In the genomic region with DNA sequence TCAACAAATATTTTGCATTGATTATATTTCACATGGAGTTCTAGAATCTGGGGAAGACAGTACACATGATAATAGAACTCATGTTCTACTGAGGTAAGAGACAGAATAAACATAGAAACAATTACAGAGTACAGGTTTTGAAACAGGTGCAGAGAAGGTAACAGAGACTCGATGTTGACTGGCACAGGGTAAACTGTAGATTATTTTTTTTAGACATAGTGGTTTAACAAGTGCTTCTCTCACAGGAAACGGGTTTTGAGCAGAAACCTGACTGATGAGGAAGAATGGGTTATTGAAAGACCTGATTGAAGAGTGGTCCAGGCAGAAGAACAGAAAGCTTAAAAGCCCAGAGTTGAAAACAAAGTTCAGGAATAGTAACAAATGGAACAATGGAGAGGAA, we compare ENCODE assay signal across 34 cellular contexts.
"Had no signal": no experiment of that assay in that cellular context is flagged by ENCODE, and none has a peak within 500 bp of the region (broad histone marks: within the 10 kb centered on the region; RNA-seq: fewer than 3 reads in every experiment).

No MANE protein-coding gene starts in this region.

- H3K36me3 Mint-ChIP-seq: activated CD4-positive, alpha-beta memory T cell treated with anti-CD3 and anti-CD28 coated beads for 36 hours; activated CD8-positive, alpha-beta memory T cell treated with anti-CD3 and anti-CD28 coated beads, Interleukin-2, amount 10 ng/mL, durations not matched to agents 7 days and 5 days; activated naive CD4-positive, alpha-beta T cell treated with anti-CD3 and anti-CD28 coated beads, Interleukin-2, amount 50 U/mL, for 24 hours; activated naive CD8-positive, alpha-beta T cell treated with anti-CD3 and anti-CD28 coated beads for 36 hours had no signal

- H3K27ac ChIP-seq: adrenal gland, body of pancreas, esophagus muscularis mucosa, foreskin keratinocyte, gastrocnemius medialis, heart left ventricle had no signal

- ATAC-seq: activated CD4-positive, alpha-beta T cell treated with anti-CD3 and anti-CD28 coated beads for 36 hours; activated CD8-positive, alpha-beta memory T cell treated with anti-CD3 and anti-CD28 coated beads, Interleukin-2, amount 10 ng/mL, durations not matched to agents 7 days and 5 days; activated CD8-positive, alpha-beta T cell treated with anti-CD3 and anti-CD28 coated beads, Interleukin-2, amount 10 ng/mL, durations not matched to agents 7 days and 5 days; activated naive CD8-positive, alpha-beta T cell treated with anti-CD3 and anti-CD28 coated beads, Interleukin-2, amount 50 U/mL, for 24 hours; body of pancreas; effector memory CD8-positive, alpha-beta T cell; foreskin keratinocyte; gastrocnemius medialis; heart left ventricle had no signal

- H3K27me3 Mint-ChIP-seq: activated CD4-positive, alpha-beta memory T cell treated with anti-CD3 and anti-CD28 coated beads for 36 hours; activated CD4-positive, alpha-beta T cell treated with anti-CD3 and anti-CD28 coated beads for 36 hours; activated CD4-positive, alpha-beta T cell treated with anti-CD3 and anti-CD28 coated beads, Interleukin-2, amount 10 ng/mL, durations not matched to agents 24 days and 14 days; activated CD8-positive, alpha-beta memory T cell treated with anti-CD3 and anti-CD28 coated beads, Interleukin-2, amount 10 ng/mL, durations not matched to agents 7 days and 5 days; activated naive CD4-positive, alpha-beta T cell treated with anti-CD3 and anti-CD28 coated beads, Interleukin-2, amount 50 U/mL, for 24 hours; activated naive CD8-positive, alpha-beta T cell treated with anti-CD3 and anti-CD28 coated beads for 36 hours; activated naive CD8-positive, alpha-beta T cell treated with anti-CD3 and anti-CD28 coated beads, Interleukin-2, amount 50 U/mL, for 24 hours; effector memory CD8-positive, alpha-beta T cell had no signal

- H3K4me3 Mint-ChIP-seq: activated CD4-positive, alpha-beta memory T cell treated with anti-CD3 and anti-CD28 coated beads for 36 hours; activated CD4-positive, alpha-beta T cell treated with anti-CD3 and anti-CD28 coated beads for 36 hours; activated CD4-positive, alpha-beta T cell treated with anti-CD3 and anti-CD28 coated beads, Interleukin-2, amount 10 ng/mL, durations not matched to agents 24 days and 14 days; activated CD8-positive, alpha-beta memory T cell treated with anti-CD3 and anti-CD28 coated beads, Interleukin-2, amount 10 ng/mL, durations not matched to agents 7 days and 5 days; activated CD8-positive, alpha-beta T cell treated with anti-CD3 and anti-CD28 coated beads, Interleukin-2, amount 10 ng/mL, durations not matched to agents 7 days and 5 days; activated naive CD4-positive, alpha-beta T cell treated with anti-CD3 and anti-CD28 coated beads for 36 hours; activated naive CD4-positive, alpha-beta T cell treated with anti-CD3 and anti-CD28 coated beads, Interleukin-2, amount 50 U/mL, for 24 hours; activated naive CD8-positive, alpha-beta T cell treated with anti-CD3 and anti-CD28 coated beads for 36 hours; activated naive CD8-positive, alpha-beta T cell treated with anti-CD3 and anti-CD28 coated beads, Interleukin-2, amount 50 U/mL, for 24 hours; activated T-helper 1 cell treated with anti-CD3 and anti-CD28 coated beads, Interleukin-12 subunit alpha, Interleukin-12 subunit beta, Interleukin-2, Interleukin-4 antibody, amounts not matched to agents 30 ng/mL and 10 ng/mL and 1 ng/mL, durations not matched to agents 14 hours and 24 hours and 36 hours; effector memory CD8-positive, alpha-beta T cell; T-helper 2 cell treated with Interferon-gamma antibody and Interleukin-4, amounts not matched to agents 5 μg/mL and 100 μg/mL, for 36 hours had no signal

- H3K27ac Mint-ChIP-seq: activated CD4-positive, alpha-beta memory T cell treated with anti-CD3 and anti-CD28 coated beads for 36 hours; activated CD4-positive, alpha-beta T cell treated with anti-CD3 and anti-CD28 coated beads for 36 hours; activated CD4-positive, alpha-beta T cell treated with anti-CD3 and anti-CD28 coated beads, Interleukin-2, amount 10 ng/mL, durations not matched to agents 24 days and 14 days; activated CD8-positive, alpha-beta memory T cell treated with anti-CD3 and anti-CD28 coated beads, Interleukin-2, amount 10 ng/mL, durations not matched to agents 7 days and 5 days; activated CD8-positive, alpha-beta T cell treated with anti-CD3 and anti-CD28 coated beads, Interleukin-2, amount 10 ng/mL, durations not matched to agents 7 days and 5 days; activated naive CD4-positive, alpha-beta T cell treated with anti-CD3 and anti-CD28 coated beads for 36 hours; activated naive CD4-positive, alpha-beta T cell treated with anti-CD3 and anti-CD28 coated beads, Interleukin-2, amount 50 U/mL, for 24 hours; activated naive CD8-positive, alpha-beta T cell treated with anti-CD3 and anti-CD28 coated beads for 36 hours; activated naive CD8-positive, alpha-beta T cell treated with anti-CD3 and anti-CD28 coated beads, Interleukin-2, amount 50 U/mL, for 24 hours; activated T-helper 1 cell treated with anti-CD3 and anti-CD28 coated beads, Interleukin-12 subunit alpha, Interleukin-12 subunit beta, Interleukin-2, Interleukin-4 antibody, amounts not matched to agents 30 ng/mL and 10 ng/mL and 1 ng/mL, durations not matched to agents 14 hours and 24 hours and 36 hours; activated T-helper 2 cell treated with anti-CD3 and anti-CD28 coated beads, Interferon-gamma antibody, Interleukin-2, Interleukin-4, amounts not matched to agents 10 μg/mL and 5 μg/mL and 100 μg/mL, durations not matched to agents 14 hours and 24 hours and 36 hours; effector memory CD8-positive, alpha-beta T cell; T-helper 2 cell treated with Interferon-gamma antibody and Interleukin-4, amounts not matched to agents 5 μg/mL and 100 μg/mL, for 36 hours had no signal

- H3K4me1 ChIP-seq: adrenal gland, body of pancreas, esophagus muscularis mucosa, foreskin keratinocyte, gastrocnemius medialis, heart left ventricle had no signal

- H3K4me1 Mint-ChIP-seq: activated CD4-positive, alpha-beta T cell treated with anti-CD3 and anti-CD28 coated beads for 36 hours; activated CD4-positive, alpha-beta T cell treated with anti-CD3 and anti-CD28 coated beads, Interleukin-2, amount 10 ng/mL, durations not matched to agents 24 days and 14 days; activated CD8-positive, alpha-beta memory T cell treated with anti-CD3 and anti-CD28 coated beads, Interleukin-2, amount 10 ng/mL, durations not matched to agents 7 days and 5 days; activated naive CD4-positive, alpha-beta T cell treated with anti-CD3 and anti-CD28 coated beads, Interleukin-2, amount 50 U/mL, for 24 hours; activated naive CD8-positive, alpha-beta T cell treated with anti-CD3 and anti-CD28 coated beads for 36 hours; activated naive CD8-positive, alpha-beta T cell treated with anti-CD3 and anti-CD28 coated beads, Interleukin-2, amount 50 U/mL, for 24 hours had no signal

- DNase-seq: activated CD4-positive, alpha-beta memory T cell treated with anti-CD3 and anti-CD28 coated beads for 36 hours; activated CD4-positive, alpha-beta T cell treated with anti-CD3 and anti-CD28 coated beads for 36 hours; activated CD4-positive, alpha-beta T cell treated with anti-CD3 and anti-CD28 coated beads, Interleukin-2, amount 10 ng/mL, durations not matched to agents 24 days and 14 days; activated CD4-positive, CD25-positive, alpha-beta regulatory T cell; activated CD4-positive, CD25-positive, alpha-beta regulatory T cell treated with anti-CD3 and anti-CD28 coated beads, Interleukin-2, amount 50 U/mL, for 72 hours; activated CD8-positive, alpha-beta memory T cell treated with anti-CD3 and anti-CD28 coated beads, Interleukin-2, amount 10 ng/mL, durations not matched to agents 7 days and 5 days; activated CD8-positive, alpha-beta memory T cell treated with anti-CD3 and anti-CD28 coated beads, Interleukin-2, amount 50 U/mL, for 4 hours; activated CD8-positive, alpha-beta T cell treated with anti-CD3 and anti-CD28 coated beads, Interleukin-2, amount 10 ng/mL, durations not matched to agents 7 days and 5 days; activated effector memory CD4-positive, alpha-beta T cell treated with anti-CD3 and anti-CD28 coated beads, Interleukin-2, amount 50 U/mL, for 16 hours; activated naive CD4-positive, alpha-beta T cell treated with anti-CD3 and anti-CD28 coated beads for 36 hours; activated naive CD8-positive, alpha-beta T cell treated with anti-CD3 and anti-CD28 coated beads for 36 hours; activated naive CD8-positive, alpha-beta T cell treated with anti-CD3 and anti-CD28 coated beads, Interleukin-2, amount 50 U/mL, for 24 hours; activated T-cell treated with anti-CD3 and anti-CD28 coated beads, Interleukin-2, amount 50 U/mL, for 1 hour; activated T-cell treated with anti-CD3 and anti-CD28 coated beads, Interleukin-2, amount 50 U/mL, for 48 hours; adrenal gland; amygdala; aorta; body of pancreas; caudate nucleus; cortex of kidney; dermis blood vessel endothelial cell; effector CD4-positive, alpha-beta T cell; effector memory CD8-positive, alpha-beta T cell; erythroblast; foreskin keratinocyte; gastrocnemius medialis; glutamatergic neuron; heart left ventricle; T1000 had no signal

- H3K4me3 ChIP-seq: adrenal gland, body of pancreas, esophagus muscularis mucosa, gastrocnemius medialis, heart left ventricle had no signal

- H3K9me3 Mint-ChIP-seq: activated CD4-positive, alpha-beta T cell treated with anti-CD3 and anti-CD28 coated beads, Interleukin-2, amount 10 ng/mL, durations not matched to agents 24 days and 14 days; activated naive CD4-positive, alpha-beta T cell treated with anti-CD3 and anti-CD28 coated beads for 36 hours had no signal

- H3K36me3 ChIP-seq: adrenal gland, esophagus muscularis mucosa, gastrocnemius medialis, heart left ventricle had no signal

- H3K27me3 ChIP-seq: adrenal gland, body of pancreas, esophagus muscularis mucosa, foreskin keratinocyte, gastrocnemius medialis, heart left ventricle had no signal

- H3K9me3 ChIP-seq: adrenal gland, body of pancreas, esophagus muscularis mucosa, gastrocnemius medialis, heart left ventricle had no signal
